ENCODE assay signal across 1 cellular context in genomic region chr14:49767473-49768300, GRCh38.
TF ChIP-seq lines count a peak whose summit lies in the region.

Gene KLHDC2 (plus strand): TSS chr14:49768153. CDS start chr14:49768469, 316 bp downstream.

TF ChIP-seq in K562, 482 proteins besides CTCF, POLR2A, EP300 and RAD21 (continued from another document):
- TF ChIP-seq MBD1 (CRISPR knock-in tag; IDR thresholded peaks at IDR 0.05) (no peak), DEAF1 (CRISPR knock-in tag; IDR thresholded peaks at IDR 0.05) (no peak), REST (CRISPR knock-in tag; IDR thresholded peaks at IDR 0.05; ENCODE audit: low read depth) (no peak; the same call in 1 of the 2 replicates), MXI1 (IDR thresholded peaks at IDR 0.05; ENCODE audit: low read depth, low read length) (0 out of 2 replicates have a peak, but pooled peaks have one; percentile 23)
TF ChIP-seq in K562: peak in this region for 82.
